Comparison of ENCODE assay signal across 1 cellular context in the genomic region with DNA sequence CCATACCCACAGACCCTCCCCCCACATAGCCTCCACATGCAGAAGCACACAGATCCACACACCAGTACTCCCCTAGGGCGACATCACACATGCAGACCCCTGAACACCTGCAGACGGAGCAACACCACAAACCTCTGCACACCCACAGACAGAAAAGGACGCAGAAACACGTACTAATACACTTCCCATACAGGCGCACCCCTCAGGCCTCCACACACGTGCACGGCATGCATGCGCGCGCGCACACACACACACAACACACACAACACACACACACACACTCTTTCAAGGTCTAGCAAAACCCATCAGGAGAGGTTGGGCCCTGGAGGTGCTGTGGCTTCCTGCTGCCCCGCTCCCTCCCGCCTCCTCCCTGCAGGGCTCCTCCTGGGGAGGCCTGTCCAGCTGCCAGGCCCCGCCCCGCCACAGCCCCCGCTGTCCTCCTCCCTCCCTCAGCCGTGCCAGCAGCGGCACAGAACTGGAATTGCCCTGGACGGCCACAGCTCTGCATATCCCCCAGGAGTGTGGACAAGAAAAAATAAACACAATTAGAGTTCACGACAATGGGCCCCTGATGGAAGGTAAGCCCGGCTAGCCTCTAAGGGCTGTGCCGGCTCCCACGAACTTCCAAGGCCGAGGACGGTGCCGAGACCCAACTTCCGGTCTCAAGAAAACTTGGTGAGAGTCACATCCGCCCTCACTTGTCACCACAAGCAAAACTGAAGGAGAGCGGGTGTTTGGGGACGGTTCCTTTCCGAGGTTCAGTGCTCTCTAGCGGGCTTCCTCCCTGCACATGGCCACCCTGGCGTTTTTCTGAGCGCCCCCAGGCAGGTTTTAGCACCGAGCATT.
TF ChIP-seq lines count a peak whose summit lies in the region.

No MANE protein-coding gene starts in this region.

TF ChIP-seq in K562, 482 proteins besides CTCF, POLR2A, EP300 and RAD21 (continued from another document and continues in another):
- TF ChIP-seq, protein P1, sequence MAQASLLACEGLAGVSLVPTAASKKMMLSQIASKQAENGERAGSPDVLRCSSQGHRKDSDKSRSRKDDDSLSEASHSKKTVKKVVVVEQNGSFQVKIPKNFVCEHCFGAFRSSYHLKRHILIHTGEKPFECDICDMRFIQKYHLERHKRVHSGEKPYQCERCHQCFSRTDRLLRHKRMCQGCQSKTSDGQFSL (CRISPR knock-in tag; IDR thresholded peaks at IDR 0.05): peak; percentile 8; the same call in 1 of the 2 replicates
- TF ChIP-seq, protein P1 (tag; IDR thresholded peaks at IDR 0.05): no peak
- TF ChIP-seq, protein P2, sequence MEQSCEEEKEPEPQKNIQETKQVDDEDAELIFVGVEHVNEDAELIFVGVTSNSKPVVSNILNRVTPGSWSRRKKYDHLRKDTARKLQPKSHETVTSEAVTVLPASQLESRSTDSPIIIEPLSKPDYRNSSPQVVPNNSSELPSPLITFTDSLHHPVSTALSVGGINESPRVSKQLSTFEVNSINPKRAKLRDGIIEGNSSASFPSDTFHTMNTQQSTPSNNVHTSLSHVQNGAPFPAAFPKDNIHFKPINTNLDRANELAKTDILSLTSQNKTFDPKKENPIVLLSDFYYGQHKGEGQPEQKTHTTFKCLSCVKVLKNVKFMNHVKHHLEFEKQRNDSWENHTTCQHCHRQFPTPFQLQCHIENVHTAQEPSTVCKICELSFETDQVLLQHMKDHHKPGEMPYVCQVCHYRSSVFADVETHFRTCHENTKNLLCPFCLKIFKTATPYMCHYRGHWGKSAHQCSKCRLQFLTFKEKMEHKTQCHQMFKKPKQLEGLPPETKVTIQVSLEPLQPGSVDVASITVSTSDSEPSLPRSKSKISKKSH (CRISPR knock-in tag; IDR thresholded peaks at IDR 0.05): no peak
- TF ChIP-seq SLC30A9 (CRISPR knock-in tag; IDR thresholded peaks at IDR 0.05) (no peak), ZNF830 (CRISPR knock-in tag; IDR thresholded peaks at IDR 0.05) (no peak), STAT5A (IDR thresholded peaks at IDR 0.05; ENCODE audit: borderline replicate concordance, low read length) (no peak), XRCC3 (IDR thresholded peaks at IDR 0.05) (no peak), SUPT5H (IDR thresholded peaks at IDR 0.05) (peak; percentile 81), ZNF212 (CRISPR knock-in tag; IDR thresholded peaks at IDR 0.05) (no peak), GTF2E2 (tag; IDR thresholded peaks at IDR 0.05) (no peak; the same call in 1 of the 2 replicates), EP400 (IDR thresholded peaks at IDR 0.05) (no peak), MYBL2 (IDR thresholded peaks at IDR 0.05; ENCODE audit: low read depth) (no peak), MYBL2 (CRISPR knock-in tag; IDR thresholded peaks at IDR 0.05; ENCODE audit: borderline replicate concordance) (no peak), BRCA1 (IDR thresholded peaks at IDR 0.05) (no peak), BRCA1 (CRISPR knock-in tag; IDR thresholded peaks at IDR 0.05) (no peak), NR2F6 (CRISPR knock-in tag; IDR thresholded peaks at IDR 0.05) (no peak; the same call in 1 of the 2 replicates), KLF1 (tag; IDR thresholded peaks at IDR 0.05) (no peak), ZNF24 (IDR thresholded peaks at IDR 0.05) (peak; percentile 89), CBX3 (IDR thresholded peaks at IDR 0.05; ENCODE audit: borderline replicate concordance in 1 of 2, low read length in 2 of 2) (no peak), ZNF778 (CRISPR knock-in tag; IDR thresholded peaks at IDR 0.05) (no peak), FUS (optimal IDR thresholded peaks at IDR 0.05; ENCODE audit: low read depth, low read length) (no peak), ZNF507 (tag; conservative IDR thresholded peaks at IDR 0.05) (no peak), ZNF584 (CRISPR knock-in tag; IDR thresholded peaks at IDR 0.05; ENCODE audit: low read depth) (no peak), FOXK1 (CRISPR knock-in tag; IDR thresholded peaks at IDR 0.05; ENCODE audit: borderline replicate concordance) (no peak; the same call in 1 of the 2 replicates), ERF (CRISPR knock-in tag; IDR thresholded peaks at IDR 0.05) (no peak), ZSCAN32 (CRISPR knock-in tag; IDR thresholded peaks at IDR 0.05) (no peak), HDAC2 (IDR thresholded peaks at IDR 0.05) (no peak; the same call in 1 of the 2 replicates), ZNF174 (CRISPR knock-in tag; IDR thresholded peaks at IDR 0.05) (no peak), ZNF75A (CRISPR knock-in tag; IDR thresholded peaks at IDR 0.05) (no peak), NFIC (IDR thresholded peaks at IDR 0.05) (peak; percentile 58), FOXA1 (IDR thresholded peaks at IDR 0.05; ENCODE audit: borderline replicate concordance) (no peak), POLR3A (IDR thresholded peaks at IDR 0.05; ENCODE audit: borderline replicate concordance, extremely low read depth, insufficient read depth, insufficient read length) (no peak), U2AF1 (optimal IDR thresholded peaks at IDR 0.05; ENCODE audit: low read depth, low read length) (no peak), SMAD3 (CRISPR knock-in tag; conservative IDR thresholded peaks at IDR 0.05) (peak; percentile 43; the same call in 1 of the 2 replicates), GABPB2 (CRISPR knock-in tag; conservative IDR thresholded peaks at IDR 0.05) (no peak), SP1 (CRISPR knock-in tag; IDR thresholded peaks at IDR 0.05) (no peak), CHD1 (IDR thresholded peaks at IDR 0.05; ENCODE audit: low read length) (no peak), SAFB (IDR thresholded peaks at IDR 0.05; ENCODE audit: borderline replicate concordance, low read depth, low read length) (no peak), BRD4 (IDR thresholded peaks at IDR 0.05) (peak; percentile 59), STAG1 (CRISPR knock-in tag; IDR thresholded peaks at IDR 0.05; ENCODE audit: borderline replicate concordance) (no peak), CREBBP (IDR thresholded peaks at IDR 0.05; ENCODE audit: low read depth, low read length) (no peak), ZNF785 (CRISPR knock-in tag; IDR thresholded peaks at IDR 0.05) (no peak), ETS2 (tag; IDR thresholded peaks at IDR 0.05; ENCODE audit: borderline replicate concordance, poor library complexity, severe bottlenecking) (no peak), MYNN (IDR thresholded peaks at IDR 0.05) (no peak), MYNN (CRISPR knock-in tag; IDR thresholded peaks at IDR 0.05) (no peak), RBM22 (IDR thresholded peaks at IDR 0.05; ENCODE audit: low read depth, low read length, poor library complexity, severe bottlenecking) (no peak), BCL6 (CRISPR knock-in tag; IDR thresholded peaks at IDR 0.05) (no peak), NCOA6 (IDR thresholded peaks at IDR 0.05) (no peak), EZH2 (IDR thresholded peaks at IDR 0.05; ENCODE audit: borderline replicate concordance, low read depth, low read length) (no peak), ZNF436 (CRISPR knock-in tag; IDR thresholded peaks at IDR 0.05) (no peak), SRF (CRISPR knock-in tag; IDR thresholded peaks at IDR 0.05) (peak in 1 of 2 experiments; percentile 55; a peak in 1 of 4 replicates), CEBPG (CRISPR knock-in tag; IDR thresholded peaks at IDR 0.05) (no peak), CEBPG (tag; conservative IDR thresholded peaks at IDR 0.05 in 1 of 2, IDR thresholded peaks at IDR 0.05 in 1 of 2) (no peak), HNRNPLL (IDR thresholded peaks at IDR 0.05; ENCODE audit: low read depth, low read length, poor library complexity, severe bottlenecking) (no peak), CBX2 (IDR thresholded peaks at IDR 0.05; ENCODE audit: insufficient read depth, low read length, poor library complexity, severe bottlenecking) (no peak), SMARCC2 (IDR thresholded peaks at IDR 0.05; ENCODE audit: low read depth) (0 out of 2 replicates have a peak, but pooled peaks have one; percentile 28), KAT2B (IDR thresholded peaks at IDR 0.05; ENCODE audit: low read depth, low read length) (no peak), NONO (IDR thresholded peaks at IDR 0.05; ENCODE audit: low read depth in 2 of 2, low read length in 1 of 2) (no peak)
- TF ChIP-seq, protein P3, sequence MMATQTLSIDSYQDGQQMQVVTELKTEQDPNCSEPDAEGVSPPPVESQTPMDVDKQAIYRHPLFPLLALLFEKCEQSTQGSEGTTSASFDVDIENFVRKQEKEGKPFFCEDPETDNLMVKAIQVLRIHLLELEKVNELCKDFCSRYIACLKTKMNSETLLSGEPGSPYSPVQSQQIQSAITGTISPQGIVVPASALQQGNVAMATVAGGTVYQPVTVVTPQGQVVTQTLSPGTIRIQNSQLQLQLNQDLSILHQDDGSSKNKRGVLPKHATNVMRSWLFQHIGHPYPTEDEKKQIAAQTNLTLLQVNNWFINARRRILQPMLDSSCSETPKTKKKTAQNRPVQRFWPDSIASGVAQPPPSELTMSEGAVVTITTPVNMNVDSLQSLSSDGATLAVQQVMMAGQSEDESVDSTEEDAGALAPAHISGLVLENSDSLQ (IDR thresholded peaks at IDR 0.05): no peak
- TF ChIP-seq, protein P4, sequence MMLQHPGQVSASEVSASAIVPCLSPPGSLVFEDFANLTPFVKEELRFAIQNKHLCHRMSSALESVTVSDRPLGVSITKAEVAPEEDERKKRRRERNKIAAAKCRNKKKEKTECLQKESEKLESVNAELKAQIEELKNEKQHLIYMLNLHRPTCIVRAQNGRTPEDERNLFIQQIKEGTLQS (IDR thresholded peaks at IDR 0.05): no peak; the same call in 1 of the 2 replicates
- TF ChIP-seq, protein P4 (CRISPR knock-in tag; conservative IDR thresholded peaks at IDR 0.05): 0 out of 2 replicates have a peak, but pooled peaks have one; percentile 27
- TF ChIP-seq, protein P5, sequence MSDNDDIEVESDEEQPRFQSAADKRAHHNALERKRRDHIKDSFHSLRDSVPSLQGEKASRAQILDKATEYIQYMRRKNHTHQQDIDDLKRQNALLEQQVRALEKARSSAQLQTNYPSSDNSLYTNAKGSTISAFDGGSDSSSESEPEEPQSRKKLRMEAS (CRISPR knock-in tag; IDR thresholded peaks at IDR 0.05): peak; percentile 85
- TF ChIP-seq, protein P6, sequence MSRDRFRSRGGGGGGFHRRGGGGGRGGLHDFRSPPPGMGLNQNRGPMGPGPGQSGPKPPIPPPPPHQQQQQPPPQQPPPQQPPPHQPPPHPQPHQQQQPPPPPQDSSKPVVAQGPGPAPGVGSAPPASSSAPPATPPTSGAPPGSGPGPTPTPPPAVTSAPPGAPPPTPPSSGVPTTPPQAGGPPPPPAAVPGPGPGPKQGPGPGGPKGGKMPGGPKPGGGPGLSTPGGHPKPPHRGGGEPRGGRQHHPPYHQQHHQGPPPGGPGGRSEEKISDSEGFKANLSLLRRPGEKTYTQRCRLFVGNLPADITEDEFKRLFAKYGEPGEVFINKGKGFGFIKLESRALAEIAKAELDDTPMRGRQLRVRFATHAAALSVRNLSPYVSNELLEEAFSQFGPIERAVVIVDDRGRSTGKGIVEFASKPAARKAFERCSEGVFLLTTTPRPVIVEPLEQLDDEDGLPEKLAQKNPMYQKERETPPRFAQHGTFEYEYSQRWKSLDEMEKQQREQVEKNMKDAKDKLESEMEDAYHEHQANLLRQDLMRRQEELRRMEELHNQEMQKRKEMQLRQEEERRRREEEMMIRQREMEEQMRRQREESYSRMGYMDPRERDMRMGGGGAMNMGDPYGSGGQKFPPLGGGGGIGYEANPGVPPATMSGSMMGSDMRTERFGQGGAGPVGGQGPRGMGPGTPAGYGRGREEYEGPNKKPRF (IDR thresholded peaks at IDR 0.05; ENCODE audit: low read depth, low read length): no peak
- TF ChIP-seq, protein P7, sequence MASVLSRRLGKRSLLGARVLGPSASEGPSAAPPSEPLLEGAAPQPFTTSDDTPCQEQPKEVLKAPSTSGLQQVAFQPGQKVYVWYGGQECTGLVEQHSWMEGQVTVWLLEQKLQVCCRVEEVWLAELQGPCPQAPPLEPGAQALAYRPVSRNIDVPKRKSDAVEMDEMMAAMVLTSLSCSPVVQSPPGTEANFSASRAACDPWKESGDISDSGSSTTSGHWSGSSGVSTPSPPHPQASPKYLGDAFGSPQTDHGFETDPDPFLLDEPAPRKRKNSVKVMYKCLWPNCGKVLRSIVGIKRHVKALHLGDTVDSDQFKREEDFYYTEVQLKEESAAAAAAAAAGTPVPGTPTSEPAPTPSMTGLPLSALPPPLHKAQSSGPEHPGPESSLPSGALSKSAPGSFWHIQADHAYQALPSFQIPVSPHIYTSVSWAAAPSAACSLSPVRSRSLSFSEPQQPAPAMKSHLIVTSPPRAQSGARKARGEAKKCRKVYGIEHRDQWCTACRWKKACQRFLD (CRISPR knock-in tag; IDR thresholded peaks at IDR 0.05): peak; percentile 74; the same call in 1 of the 2 replicates
- TF ChIP-seq, protein P8, sequence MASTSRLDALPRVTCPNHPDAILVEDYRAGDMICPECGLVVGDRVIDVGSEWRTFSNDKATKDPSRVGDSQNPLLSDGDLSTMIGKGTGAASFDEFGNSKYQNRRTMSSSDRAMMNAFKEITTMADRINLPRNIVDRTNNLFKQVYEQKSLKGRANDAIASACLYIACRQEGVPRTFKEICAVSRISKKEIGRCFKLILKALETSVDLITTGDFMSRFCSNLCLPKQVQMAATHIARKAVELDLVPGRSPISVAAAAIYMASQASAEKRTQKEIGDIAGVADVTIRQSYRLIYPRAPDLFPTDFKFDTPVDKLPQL (IDR thresholded peaks at IDR 0.05; ENCODE audit: extremely low read depth, insufficient read length): no peak
- TF ChIP-seq, protein P9, sequence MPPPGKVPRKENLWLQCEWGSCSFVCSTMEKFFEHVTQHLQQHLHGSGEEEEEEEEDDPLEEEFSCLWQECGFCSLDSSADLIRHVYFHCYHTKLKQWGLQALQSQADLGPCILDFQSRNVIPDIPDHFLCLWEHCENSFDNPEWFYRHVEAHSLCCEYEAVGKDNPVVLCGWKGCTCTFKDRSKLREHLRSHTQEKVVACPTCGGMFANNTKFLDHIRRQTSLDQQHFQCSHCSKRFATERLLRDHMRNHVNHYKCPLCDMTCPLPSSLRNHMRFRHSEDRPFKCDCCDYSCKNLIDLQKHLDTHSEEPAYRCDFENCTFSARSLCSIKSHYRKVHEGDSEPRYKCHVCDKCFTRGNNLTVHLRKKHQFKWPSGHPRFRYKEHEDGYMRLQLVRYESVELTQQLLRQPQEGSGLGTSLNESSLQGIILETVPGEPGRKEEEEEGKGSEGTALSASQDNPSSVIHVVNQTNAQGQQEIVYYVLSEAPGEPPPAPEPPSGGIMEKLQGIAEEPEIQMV (tag; conservative IDR thresholded peaks at IDR 0.05; ENCODE audit: low read depth): no peak
- TF ChIP-seq, protein P10, sequence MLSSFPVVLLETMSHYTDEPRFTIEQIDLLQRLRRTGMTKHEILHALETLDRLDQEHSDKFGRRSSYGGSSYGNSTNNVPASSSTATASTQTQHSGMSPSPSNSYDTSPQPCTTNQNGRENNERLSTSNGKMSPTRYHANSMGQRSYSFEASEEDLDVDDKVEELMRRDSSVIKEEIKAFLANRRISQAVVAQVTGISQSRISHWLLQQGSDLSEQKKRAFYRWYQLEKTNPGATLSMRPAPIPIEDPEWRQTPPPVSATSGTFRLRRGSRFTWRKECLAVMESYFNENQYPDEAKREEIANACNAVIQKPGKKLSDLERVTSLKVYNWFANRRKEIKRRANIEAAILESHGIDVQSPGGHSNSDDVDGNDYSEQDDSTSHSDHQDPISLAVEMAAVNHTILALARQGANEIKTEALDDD (IDR thresholded peaks at IDR 0.05): no peak
